ENCODE assay signal across 1 cellular context in genomic region chr2:71067567-71068217, GRCh38.
TF ChIP-seq lines count a peak whose summit lies in the region.

No MANE protein-coding gene starts in this region.

TF ChIP-seq in endothelial cell of umbilical vein, 7 proteins besides CTCF, POLR2A, EP300 and RAD21 (continued from another document):
- TF ChIP-seq FOS (IDR thresholded peaks at IDR 0.05; ENCODE audit: borderline replicate concordance, insufficient read depth, low read length), result no peak
- no peak for TF ChIP-seq GATA2 (IDR thresholded peaks at IDR 0.05; ENCODE audit: insufficient read depth, insufficient read length, low read depth, low read length)
- no peak for TF ChIP-seq MAX (IDR thresholded peaks at IDR 0.05; ENCODE audit: insufficient read depth, insufficient read length)
- no peak for TF ChIP-seq JUN (IDR thresholded peaks at IDR 0.05; ENCODE audit: borderline replicate concordance, insufficient read depth, insufficient read length, low read depth)
- TF ChIP-seq EZH2 (IDR thresholded peaks at IDR 0.05; ENCODE audit: borderline replicate concordance, low read depth, low read length, severe bottlenecking), result no peak
TF ChIP-seq in endothelial cell of umbilical vein: peak in this region for 0.
